ENCODE assay signal across 11 cellular contexts in genomic region chr10:21234761-21235160, GRCh38.
"Had no signal": no experiment of that assay in that cellular context is flagged by ENCODE, and none has a peak within 500 bp of the region (broad histone marks: within the 10 kb centered on the region; RNA-seq: fewer than 3 reads in every experiment).

No MANE protein-coding gene starts in this region.

- H3K27ac ChIP-seq: GM23248 had no signal

- H3K4me1 ChIP-seq: HAP-1 had no signal

- H3K9ac ChIP-seq: GM23248 had no signal

- FAIRE-seq: H1, H54 had no signal

- ATAC-seq: GM23338, HCT116 had no signal

- H2AFZ ChIP-seq: GM23248, GM23338 had no signal

- H3K4me3 ChIP-seq: GM23248, GM23338, HAP-1 had no signal

- H3K9me3 Mint-ChIP-seq: HFFc6 had no signal

- DNase-seq: GM23248, GOT3, H7, H9, HCEC 1CT, HFFc6 had no signal

- H3K4me3 Mint-ChIP-seq: GM23338, H9, HFFc6 had no signal

- H3K4me1 Mint-ChIP-seq: GM23338, H9 had no signal

- H3K27ac Mint-ChIP-seq: GM23338, H9, HFFc6 had no signal

- H3K36me3 ChIP-seq: HAP-1 had no signal

- H3K4me2 ChIP-seq: GM23338 had no signal
